10 cellular contexts compared by ENCODE assay signal in genomic region chr6:167501831-167502385, GRCh38.
DNase-seq lines count a peak whose midpoint lies in the region; ATAC-seq and TF ChIP-seq lines count a peak whose summit lies in the region.
"Had no signal": no experiment of that assay in that cellular context is flagged by ENCODE, and none has a peak within 500 bp of the region (broad histone marks: within the 10 kb centered on the region; RNA-seq: fewer than 3 reads in every experiment).

No MANE protein-coding gene starts in this region.

- WGBS in mesenchymal stem cell = 81% methylated on average over 19 of the region's 19 CpGs
- 73 to 81% (median 75%) methylated on average over 19 of the region's 19 CpGs for WGBS in ovary, 3 donors

- no peaks in the 10 kb centered on the region for H3K9me3 ChIP-seq in mesenchymal stem cell (ENCODE audit: control insufficient read depth, low read length)
- no peaks in the 10 kb centered on the region for H3K9me3 ChIP-seq in ovary

- DNase-seq in DMS53 (lab: John Stamatoyannopoulos, UW) = peak; percentile 81
- peak; percentile 99 for DNase-seq in HuH-7 (ENCODE audit: low spot score)
- peak; percentile 8 for DNase-seq in astrocyte of the spinal cord (ENCODE audit: low read depth, low spot score)
- DNase-seq in mesenchymal stem cell = peak; percentile 18
- no peak for DNase-seq in ovary
- no peak for DNase-seq in activated T-cell treated with anti-CD3 and anti-CD28 coated beads, Interleukin-2, amount 50 U/mL, for 24 hours
- no peak for DNase-seq in AG08396 (ENCODE audit: low spot score)
- DNase-seq: stimulated activated CD4-positive, alpha-beta T cell treated with anti-CD3 and anti-CD28 coated beads, Interleukin-2, amount 100 ng/mL, for 48 hours had no signal

- H3K27me3 ChIP-seq in mesenchymal stem cell (ENCODE audit: control insufficient read depth in 1 of 2, insufficient read depth in 1 of 2, low read length in 2 of 2) (no peaks in the 10 kb centered on the region), ovary (no peaks in the 10 kb centered on the region)

- no peaks in the 10 kb centered on the region for H3K36me3 Mint-ChIP-seq in activated T-cell treated with anti-CD3 and anti-CD28 coated beads, Interleukin-2, amount 50 U/mL, for 24 hours (ENCODE audit: low read depth)
- H3K36me3 Mint-ChIP-seq: mesothelial cell of epicardium had no signal

- ATAC-seq in HG02763 (IDR thresholded peaks at IDR 0.05; ENCODE audit: unreplicated experiment) = no peak

- H3K27ac Mint-ChIP-seq in activated T-cell treated with anti-CD3 and anti-CD28 coated beads, Interleukin-2, amount 50 U/mL, for 24 hours = no peak overlapping the region
- H3K27ac Mint-ChIP-seq: mesothelial cell of epicardium had no signal

- H2AFZ ChIP-seq in mesenchymal stem cell (ENCODE audit: low read depth, low read length) = no peak overlapping the region

- H3K23ac ChIP-seq in mesenchymal stem cell (ENCODE audit: low read length in 2 of 2) = no peak overlapping the region

- no peak overlapping the region for H2BK12ac ChIP-seq in mesenchymal stem cell (ENCODE audit: low read length in 2 of 2)

- peaks cover 7% of the 10 kb centered on the region for H3K27me3 Mint-ChIP-seq in activated T-cell treated with anti-CD3 and anti-CD28 coated beads, Interleukin-2, amount 50 U/mL, for 24 hours

- no peak overlapping the region for H4K91ac ChIP-seq in mesenchymal stem cell (ENCODE audit: low read length)

- intact Hi-C loops in ovary (cut with DNase I) = no loop called here

- H3K18ac ChIP-seq in mesenchymal stem cell (ENCODE audit: low read depth in 1 of 2, low read length in 2 of 2) = no peak overlapping the region

- H3K4me3 ChIP-seq in astrocyte of the spinal cord (ENCODE audit: low read depth, low read length) = no peak overlapping the region
- H3K4me3 ChIP-seq in mesenchymal stem cell (ENCODE audit: insufficient read depth in 1 of 2, low read depth in 1 of 2, low read length in 2 of 2) = no peak overlapping the region
- no peak overlapping the region for H3K4me3 ChIP-seq in ovary

- H3K27ac ChIP-seq in mesenchymal stem cell (ENCODE audit: low read length, poor library complexity, severe bottlenecking) (no peak overlapping the region), ovary (no peak overlapping the region)

- TF ChIP-seq POLR2A in ovary (IDR thresholded peaks at IDR 0.05) = no peak

- in situ Hi-C loops in astrocyte of the spinal cord (cut with HindIII; ENCODE audit: low sequenced_read_pairs) = no loop called here

- no peak overlapping the region for H2AK5ac ChIP-seq in mesenchymal stem cell (ENCODE audit: low read length, severe bottlenecking)

- H3K79me1 ChIP-seq in mesenchymal stem cell (replicated peaks; ENCODE audit: low read length, poor library complexity, severe bottlenecking) = no peaks in the 10 kb centered on the region

- TF ChIP-seq CTCF in astrocyte of the spinal cord (IDR thresholded peaks at IDR 0.05; ENCODE audit: low read depth, low read length) (peak; percentile 24), ovary (IDR thresholded peaks at IDR 0.05) (no peak)

- H3K14ac ChIP-seq in mesenchymal stem cell (ENCODE audit: low read length in 2 of 2) = no peak overlapping the region

- no peak overlapping the region for H2BK120ac ChIP-seq in mesenchymal stem cell (ENCODE audit: low read depth, low read length)

- H3K4me3 Mint-ChIP-seq in activated T-cell treated with anti-CD3 and anti-CD28 coated beads, Interleukin-2, amount 50 U/mL, for 24 hours = no peak overlapping the region
- H3K4me3 Mint-ChIP-seq: mesothelial cell of epicardium had no signal

- no peaks in the 10 kb centered on the region for H3K9me3 Mint-ChIP-seq in activated T-cell treated with anti-CD3 and anti-CD28 coated beads, Interleukin-2, amount 50 U/mL, for 24 hours
- H3K9me3 Mint-ChIP-seq: mesothelial cell of epicardium had no signal

- no peak overlapping the region for H3K4me2 ChIP-seq in mesenchymal stem cell (ENCODE audit: low read length, poor library complexity, severe bottlenecking)

- H2BK15ac ChIP-seq in mesenchymal stem cell (ENCODE audit: low read depth, poor library complexity, severe bottlenecking) = no peak overlapping the region

- no peak for TF ChIP-seq EP300 in ovary (IDR thresholded peaks at IDR 0.05)

- H4K8ac ChIP-seq in mesenchymal stem cell (ENCODE audit: low read length) = no peak overlapping the region

- H3K4ac ChIP-seq in mesenchymal stem cell (ENCODE audit: low read depth in 1 of 2, low read length in 2 of 2) = no peak overlapping the region

- H3K4me1 Mint-ChIP-seq in activated T-cell treated with anti-CD3 and anti-CD28 coated beads, Interleukin-2, amount 50 U/mL, for 24 hours (ENCODE audit: low read depth) = no peaks in the 10 kb centered on the region

- no peak overlapping the region for H2BK5ac ChIP-seq in mesenchymal stem cell (ENCODE audit: low read depth, low read length, poor library complexity, severe bottlenecking)

- H3K4me1 ChIP-seq in mesenchymal stem cell (ENCODE audit: control insufficient read depth, insufficient read depth, low read depth, low read length) (no peaks in the 10 kb centered on the region), ovary (ENCODE audit: insufficient read depth) (no peaks in the 10 kb centered on the region)

- H3K36me3 ChIP-seq in mesenchymal stem cell (ENCODE audit: control insufficient read depth in 1 of 2, insufficient read depth in 2 of 2, low read depth in 1 of 2, low read length in 2 of 2) (no peaks in the 10 kb centered on the region), ovary (no peaks in the 10 kb centered on the region)

- H3K9ac ChIP-seq in mesenchymal stem cell (ENCODE audit: low read length) = no peak overlapping the region

Comparison
In these comparisons a context has a peak if more than half of its experiments do, and no peak if none do; other contexts are left out.
1. DNase-seq: peak in DMS53 (single experiment), HuH-7 (single experiment), astrocyte of the spinal cord (single experiment) and mesenchymal stem cell (single experiment); none in ovary (0 of 5), activated T-cell treated with anti-CD3 and anti-CD28 coated beads, Interleukin-2, amount 50 U/mL, for 24 hours (single experiment) and AG08396 (single experiment).